In the genomic region with DNA sequence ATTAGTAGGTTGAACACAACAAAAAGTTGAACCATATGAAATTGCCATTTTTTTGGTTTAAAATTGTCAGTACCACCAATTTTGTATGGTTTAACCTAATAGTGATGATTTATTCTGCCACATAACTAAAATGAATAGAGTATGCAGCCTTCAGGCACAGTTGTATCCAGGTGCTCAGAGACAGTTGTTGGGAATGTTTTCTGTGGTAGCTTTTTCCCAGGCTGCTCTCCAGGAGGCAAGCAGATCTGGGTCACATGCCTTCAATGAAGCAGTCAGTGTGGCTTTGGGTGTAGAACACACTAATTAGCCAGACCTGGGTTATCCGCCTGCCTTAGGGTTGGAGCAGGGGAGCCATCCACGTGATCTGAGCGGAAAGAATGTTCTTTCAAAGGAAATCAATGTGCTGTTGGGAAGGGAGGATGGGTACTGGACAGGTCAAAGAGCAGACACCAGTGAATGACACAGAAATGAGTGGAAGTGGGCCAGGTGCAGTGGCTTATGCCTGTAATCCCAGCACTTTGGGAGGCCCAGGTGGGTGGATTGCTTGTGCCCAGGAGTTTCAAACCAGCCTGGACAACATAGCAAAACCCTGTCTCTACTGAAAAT, we compare ENCODE assay signal across 22 cellular contexts. TPM values are rescaled to one million over a fixed set of nuclear protein-coding genes. Genes with fewer than 3 reads are reported as not detected.
A peak's percentile ranks its signal among the peaks of the same experiment; 100 is the strongest.
DNase-seq lines count a peak whose midpoint lies in the region; ATAC-seq lines count a peak whose summit lies in the region.
"Had no signal": no experiment of that assay in that cellular context is flagged by ENCODE, and none has a peak within 500 bp of the region (broad histone marks: within the 10 kb centered on the region; RNA-seq: fewer than 3 reads in every experiment).

No MANE protein-coding gene starts in this region.

- WGBS in trophoblast cell (ENCODE audit: extremely low coverage, insufficient coverage, insufficient read length), result no CpG with 5 or more reads among the region's 3 CpGs
- 88 to 93% methylated on average over 3 of the region's 3 CpGs for WGBS in aorta, 2 donors

- no peak overlapping the region for H4K12ac ChIP-seq in trophoblast cell (ENCODE audit: low read depth, low read length)

- H3K79me2 ChIP-seq in trophoblast cell (ENCODE audit: control insufficient read depth, insufficient read depth, low read length, poor library complexity), result peaks cover 2% of the 10 kb centered on the region

- DNase-seq in left lobe of liver (ENCODE audit: low spot score) (peak; percentile 92), trophoblast cell (no peak), cerebellar cortex (ENCODE audit: low spot score) (no peak), SK-N-DZ (ENCODE audit: low spot score) (no peak), aorta (no peak)
- no peak for DNase-seq in activated CD4-positive, alpha-beta T cell treated with anti-CD3 and anti-CD28 coated beads for 1 hour
- DNase-seq: CD4-positive, alpha-beta T cell; DMS153; HCEC 1CT; NCI-H1105 treated with DMSO at 0.1 percent for 48 hours; NCI-H2029 treated with DMSO at 0.1 percent for 48 hours; NCI-H226; NCI-H524; NCI-H774; NK-92 treated with Interleukin-12 subunit alpha and Interleukin-12 subunit beta, amount 100 ng/mL, for 24 hours; SJCRH30 had no signal

- H3K27ac ChIP-seq in trophoblast cell (ENCODE audit: low read depth, low read length) (peak overlapping the region; percentile 91), aorta (ENCODE audit: low read depth in 1 of 2, low read length in 2 of 2) (no peak overlapping the region)
- H3K27ac ChIP-seq: SJCRH30 had no signal

- H3K27me3 ChIP-seq in trophoblast cell (ENCODE audit: insufficient read depth, low read length), result no peaks in the 10 kb centered on the region
- no peaks in the 10 kb centered on the region for H3K27me3 ChIP-seq in aorta (ENCODE audit: control insufficient read depth in 1 of 2, insufficient read depth in 2 of 2, low read length in 1 of 2)
- H3K27me3 ChIP-seq: SJCRH30 had no signal

- H3K4me1 ChIP-seq in trophoblast cell (ENCODE audit: control insufficient read depth in 1 of 2, insufficient read depth in 2 of 2, low read length in 2 of 2) (peaks cover 11% of the 10 kb centered on the region in 2 experiments), aorta (ENCODE audit: control insufficient read depth in 1 of 2, insufficient read depth in 2 of 2, low read length in 2 of 2) (no peaks in the 10 kb centered on the region)
- H3K4me1 ChIP-seq: SJCRH30 had no signal

- H3K9ac ChIP-seq in trophoblast cell (ENCODE audit: low read length), result no peak overlapping the region

- H3K4me3 Mint-ChIP-seq in dendritic cell treated with granulocyte-macrophage colony-stimulating factor and Interleukin-4, amounts not matched to agents 40 ng/mL and 50 ng/mL, for 4 days, result no peak overlapping the region
- H3K4me3 Mint-ChIP-seq: CD4-positive, alpha-beta T cell; GM23338; IgD-negative memory B cell had no signal

- no peak overlapping the region for H3K23ac ChIP-seq in trophoblast cell (ENCODE audit: low read length)

- H4K8ac ChIP-seq in trophoblast cell (ENCODE audit: low read depth, low read length), result no peak overlapping the region

- ATAC-seq in left lobe of liver (peak; percentile 82), aorta (ENCODE audit: low FRiP score) (no peak)
- ATAC-seq: GM23338, Panc1 had no signal

- no peak overlapping the region for H3K18ac ChIP-seq in trophoblast cell (ENCODE audit: low read length)

- no peak overlapping the region for H3K4me3 ChIP-seq in trophoblast cell (ENCODE audit: low read depth, low read length)
- H3K4me3 ChIP-seq in aorta (ENCODE audit: low read length in 2 of 2), result no peak overlapping the region
- H3K4me3 ChIP-seq: GM23338, SJCRH30 had no signal

- H3K4ac ChIP-seq in trophoblast cell (ENCODE audit: low read depth, low read length), result no peak overlapping the region

- H2AK5ac ChIP-seq in trophoblast cell (ENCODE audit: low read length), result no peak overlapping the region

- peak overlapping the region; percentile 73 for H3K27ac Mint-ChIP-seq in dendritic cell treated with granulocyte-macrophage colony-stimulating factor and Interleukin-4, amounts not matched to agents 40 ng/mL and 50 ng/mL, for 4 days
- H3K27ac Mint-ChIP-seq: CD4-positive, alpha-beta T cell; GM23338; IgD-negative memory B cell had no signal

- H2BK12ac ChIP-seq in trophoblast cell (ENCODE audit: low read length), result no peak overlapping the region

- H4K91ac ChIP-seq in trophoblast cell (ENCODE audit: low read depth, low read length), result no peak overlapping the region

- H2BK5ac ChIP-seq in trophoblast cell (ENCODE audit: low read depth, low read length, poor library complexity), result no peak overlapping the region

- H2AFZ ChIP-seq in trophoblast cell (ENCODE audit: insufficient read depth, low read length, poor library complexity), result no peak overlapping the region
- H2AFZ ChIP-seq: GM23338 had no signal

- intact Hi-C loops in dendritic cell treated with granulocyte-macrophage colony-stimulating factor and Interleukin-4, amounts not matched to agents 40 ng/mL and 50 ng/mL, for 4 days (cut with micrococcal nuclease), result no loop called here
- intact Hi-C loops in aorta (cut with DNase I), result no loop called here

- H3K79me1 ChIP-seq in trophoblast cell (ENCODE audit: low read length), result peaks cover 4% of the 10 kb centered on the region

- H3K27me3 Mint-ChIP-seq in dendritic cell treated with granulocyte-macrophage colony-stimulating factor and Interleukin-4, amounts not matched to agents 40 ng/mL and 50 ng/mL, for 4 days, result no peaks in the 10 kb centered on the region
- H3K27me3 Mint-ChIP-seq: CD4-positive, alpha-beta T cell; IgD-negative memory B cell had no signal

- H3K36me3 ChIP-seq in trophoblast cell (ENCODE audit: control insufficient read depth in 1 of 2, insufficient read depth in 2 of 2, low read length in 2 of 2), result peaks cover 34 to 42% of the 10 kb centered on the region in 2 experiments
- peaks cover 0 to 6% of the 10 kb centered on the region in 2 donors for H3K36me3 ChIP-seq in aorta (ENCODE audit: control insufficient read depth in 1 of 2, insufficient read depth in 2 of 2, low read length in 1 of 2)

- H3K9me3 Mint-ChIP-seq in dendritic cell treated with granulocyte-macrophage colony-stimulating factor and Interleukin-4, amounts not matched to agents 40 ng/mL and 50 ng/mL, for 4 days, result no peaks in the 10 kb centered on the region
- H3K9me3 Mint-ChIP-seq: CD4-positive, alpha-beta T cell had no signal

- no peak overlapping the region for H3K14ac ChIP-seq in trophoblast cell (ENCODE audit: low read length)

- no peak overlapping the region for H3K4me2 ChIP-seq in trophoblast cell (ENCODE audit: low read length)
- H3K4me2 ChIP-seq: GM23338 had no signal

- H3K36me3 Mint-ChIP-seq in dendritic cell treated with granulocyte-macrophage colony-stimulating factor and Interleukin-4, amounts not matched to agents 40 ng/mL and 50 ng/mL, for 4 days (ENCODE audit: low read depth), result peaks cover 84% of the 10 kb centered on the region

- H3K4me1 Mint-ChIP-seq in dendritic cell treated with granulocyte-macrophage colony-stimulating factor and Interleukin-4, amounts not matched to agents 40 ng/mL and 50 ng/mL, for 4 days (ENCODE audit: low read depth), result peaks cover 28% of the 10 kb centered on the region
- H3K4me1 Mint-ChIP-seq: GM23338, IgD-negative memory B cell had no signal

- H3K9me3 ChIP-seq in trophoblast cell (ENCODE audit: insufficient read depth, low read depth, low read length) (no peaks in the 10 kb centered on the region), aorta (ENCODE audit: control insufficient read depth, low read length) (no peaks in the 10 kb centered on the region)

- H2BK120ac ChIP-seq in trophoblast cell (ENCODE audit: insufficient read depth, low read length, poor library complexity), result no peak overlapping the region

RNA-seq across cellular contexts. Expression of a gene that starts 28.6 kb away (rescaled TPM):
- total RNA-seq in left lobe of liver, result 17.5 TPM
- 25.7 and 26.0 TPM in 2 replicates for polyA plus RNA-seq in trophoblast cell (2013)
- polyA plus RNA-seq in SK-N-DZ (2014; cell fraction: cytosol; rRNA removed), result 9.6 and 13.2 TPM in 2 replicates
- polyA plus RNA-seq in SK-N-DZ (2014; cell fraction: nucleus; rRNA removed), result 10.6 and 11.5 TPM in 2 replicates
- 10 to 100 TPM; 40.3 to 40.4 TPM for total RNA-seq in aorta
- 10 to 100 TPM in 1 of 2 donors, 1 to 10 TPM in 1; 6.0 to 15.7 TPM for polyA plus RNA-seq in aorta

RNA-seq across cellular contexts. Expression of a gene that starts 34.5 kb away (rescaled TPM):
- total RNA-seq in left lobe of liver, result 4.3 TPM
- 0.12 and 0.18 TPM in 2 replicates for polyA plus RNA-seq in trophoblast cell (2013)
- polyA plus RNA-seq in SK-N-DZ (2014; cell fraction: cytosol; rRNA removed), result not detected in 2 replicates
- polyA plus RNA-seq in SK-N-DZ (2014; cell fraction: nucleus; rRNA removed), result not detected in 2 replicates
- total RNA-seq in aorta, result 10 to 100 TPM; 10.8 to 13.9 TPM
- under 1 TPM; 0.50 to 0.67 TPM for polyA plus RNA-seq in aorta
- total RNA-seq: CD4-positive, alpha-beta T cell; G401; SJCRH30 had no signal
- polyA plus RNA-seq: IgD-negative memory B cell had no signal

RNA-seq across cellular contexts. Expression of a gene that starts 43.0 kb away (rescaled TPM):
- total RNA-seq in left lobe of liver (not detected), aorta (not detected)
- polyA plus RNA-seq in trophoblast cell (2013), result 0.03 TPM in 1 of 2 replicates, not detected in the other
- polyA plus RNA-seq in SK-N-DZ (2014; cell fraction: cytosol; rRNA removed), result 2.8 and 3.7 TPM in 2 replicates
- polyA plus RNA-seq in SK-N-DZ (2014; cell fraction: nucleus; rRNA removed), result 1.4 and 3.6 TPM in 2 replicates
- 1 to 10 TPM; 1.2 to 6.4 TPM for polyA plus RNA-seq in aorta
- total RNA-seq: CD4-positive, alpha-beta T cell; GM23338 had no signal
- polyA plus RNA-seq: BJ, GM23338, IgD-negative memory B cell had no signal
